Comparison of ENCODE assay signal across 7 cellular contexts in genomic region chr11:205221-206001, GRCh38. TPM values are rescaled to one million over a fixed set of nuclear protein-coding genes. Genes with fewer than 3 reads are reported as not detected.
A peak's percentile ranks its signal among the peaks of the same experiment; 100 is the strongest.
DNase-seq lines count a peak whose midpoint lies in the region; ATAC-seq, FAIRE-seq and TF ChIP-seq lines count a peak whose summit lies in the region.

No MANE protein-coding gene starts in this region.

- no peak overlapping the region for H2AFZ ChIP-seq in keratinocyte (ENCODE audit: control insufficient read depth, low read length)
- no peak overlapping the region for H2AFZ ChIP-seq in smooth muscle cell (ENCODE audit: low read depth)

- peaks cover 20% of the 10 kb centered on the region for H3K4me1 ChIP-seq in keratinocyte (ENCODE audit: control insufficient read depth, extremely low read depth, insufficient read depth, low read length)
- peaks cover 17% of the 10 kb centered on the region for H3K4me1 ChIP-seq in smooth muscle cell (ENCODE audit: low read depth)

- H3K36me3 ChIP-seq in keratinocyte (ENCODE audit: control insufficient read depth in 2 of 2, extremely low read depth in 1 of 2, insufficient read depth in 2 of 2, low read length in 2 of 2) (peaks cover 30 to 39% of the 10 kb centered on the region in 2 experiments), smooth muscle cell (ENCODE audit: low read depth) (no peaks in the 10 kb centered on the region)

- no peaks in the 10 kb centered on the region for H3K9me3 ChIP-seq in keratinocyte (ENCODE audit: control insufficient read depth, low read depth, low read length)
- H3K9me3 ChIP-seq in smooth muscle cell (replicated peaks; ENCODE audit: low read depth): no peaks in the 10 kb centered on the region

- DNase-seq in HFFc6: no peak
- DNase-seq in activated T-cell treated with anti-CD3 and anti-CD28 coated beads, Interleukin-2, amount 50 U/mL, for 72 hours: no peak
- no peak for DNase-seq in keratinocyte (ENCODE audit: low read depth, low spot score)
- DNase-seq in smooth muscle cell (lab: John Stamatoyannopoulos, UW; ENCODE audit: unreplicated experiment): no peak
- DNase-seq in NCI-H1436 (lab: John Stamatoyannopoulos, UW): no peak
- no peak for DNase-seq in NK-92 (lab: John Stamatoyannopoulos, UW; ENCODE audit: unreplicated experiment)

- H3K79me2 ChIP-seq in keratinocyte (ENCODE audit: control insufficient read depth, insufficient read depth, low read length) (peaks cover 57% of the 10 kb centered on the region), smooth muscle cell (ENCODE audit: low read depth) (peaks cover 67% of the 10 kb centered on the region)

- no peaks in the 10 kb centered on the region for H3K27me3 ChIP-seq in keratinocyte (ENCODE audit: control insufficient read depth, extremely low read depth, insufficient read depth, low read length)
- no peaks in the 10 kb centered on the region for H3K27me3 ChIP-seq in smooth muscle cell (ENCODE audit: low read depth)

- H3K9me1 ChIP-seq in keratinocyte (ENCODE audit: control insufficient read depth, extremely low read depth, insufficient read depth, low read length): peaks cover 2% of the 10 kb centered on the region

- H3K27ac Mint-ChIP-seq in HFFc6: peak overlapping the region; percentile 33; the same call in 1 of the 2 replicates
- H3K27ac Mint-ChIP-seq in activated T-cell treated with anti-CD3 and anti-CD28 coated beads, Interleukin-2, amount 50 U/mL, for 72 hours: peak overlapping the region; percentile 22

- H4K20me1 ChIP-seq in keratinocyte (ENCODE audit: control insufficient read depth, extremely low read depth, insufficient read depth, low read length): peaks cover 8% of the 10 kb centered on the region
- H4K20me1 ChIP-seq in smooth muscle cell (ENCODE audit: low read depth): peaks cover 74% of the 10 kb centered on the region

- no peak overlapping the region for H3K27ac ChIP-seq in keratinocyte (ENCODE audit: control insufficient read depth, insufficient read depth, low read length)
- no peak overlapping the region for H3K27ac ChIP-seq in smooth muscle cell (ENCODE audit: low read depth)

- no peak for TF ChIP-seq CTCF in HFFc6 (IDR thresholded peaks at IDR 0.05)
- TF ChIP-seq CTCF in keratinocyte (optimal IDR thresholded peaks at IDR 0.05 in 1 of 3, IDR thresholded peaks at IDR 0.05 in 1 of 3, conservative IDR thresholded peaks at IDR 0.05 in 1 of 3; ENCODE audit: extremely low read depth in 1 of 3, insufficient read depth in 2 of 3, low read length in 3 of 3): no peak
- TF ChIP-seq CTCF in smooth muscle cell (IDR thresholded peaks at IDR 0.05; ENCODE audit: borderline replicate concordance, insufficient read depth, poor library complexity, severe bottlenecking): no peak

- H3K9ac ChIP-seq in keratinocyte (ENCODE audit: control insufficient read depth, extremely low read depth, insufficient read depth, low read length) (peak overlapping the region; percentile 85), smooth muscle cell (ENCODE audit: low read depth) (peak overlapping the region; percentile 95)

- WGBS in smooth muscle cell (ENCODE audit: low lambda C conversion rate): 94% methylated on average over 16 of the region's 16 CpGs

- H3K4me2 ChIP-seq in keratinocyte (ENCODE audit: control insufficient read depth, extremely low read depth, insufficient read depth, low read depth, low read length) (peak overlapping the region; percentile 97), smooth muscle cell (peak overlapping the region; percentile 96)

- peak overlapping the region in 1 of 3 experiments; percentile 90 for H3K4me3 ChIP-seq in keratinocyte (ENCODE audit: control insufficient read depth in 2 of 3, extremely low read depth in 1 of 3, insufficient read depth in 2 of 3, low read depth in 1 of 3, low read length in 3 of 3)
- peak overlapping the region; percentile 94 for H3K4me3 ChIP-seq in smooth muscle cell

- H3K4me3 Mint-ChIP-seq in HFFc6: peak overlapping the region; percentile 100
- peak overlapping the region; percentile 96 for H3K4me3 Mint-ChIP-seq in activated T-cell treated with anti-CD3 and anti-CD28 coated beads, Interleukin-2, amount 50 U/mL, for 72 hours

- peaks cover 8% of the 10 kb centered on the region for H3F3A ChIP-seq in smooth muscle cell (ENCODE audit: low read depth)

- H3K36me3 Mint-ChIP-seq in HFFc6 (ENCODE audit: low read depth): peaks cover 34% of the 10 kb centered on the region
- peaks cover 9 to 13% of the 10 kb centered on the region in 2 donors for H3K36me3 Mint-ChIP-seq in activated T-cell treated with anti-CD3 and anti-CD28 coated beads, Interleukin-2, amount 50 U/mL, for 72 hours (ENCODE audit: insufficient read depth in 2 of 2)

- H3K4me1 Mint-ChIP-seq in HFFc6 (ENCODE audit: low read depth): peaks cover 15% of the 10 kb centered on the region
- H3K4me1 Mint-ChIP-seq in activated T-cell treated with anti-CD3 and anti-CD28 coated beads, Interleukin-2, amount 50 U/mL, for 72 hours (ENCODE audit: low read depth): peaks cover 53% of the 10 kb centered on the region

- peaks cover 11% of the 10 kb centered on the region for H3K27me3 Mint-ChIP-seq in HFFc6 (ENCODE audit: insufficient read depth)
- H3K27me3 Mint-ChIP-seq in activated T-cell treated with anti-CD3 and anti-CD28 coated beads, Interleukin-2, amount 50 U/mL, for 72 hours (ENCODE audit: low read depth): no peaks in the 10 kb centered on the region

- no peaks in the 10 kb centered on the region for H3K9me3 Mint-ChIP-seq in HFFc6
- no peaks in the 10 kb centered on the region for H3K9me3 Mint-ChIP-seq in activated T-cell treated with anti-CD3 and anti-CD28 coated beads, Interleukin-2, amount 50 U/mL, for 72 hours

- dilution Hi-C loops in keratinocyte (cut with MboI; ENCODE audit: extremely low pct_ligation_motif_present, low sequenced_read_pairs): no loop called here

- FAIRE-seq in keratinocyte (lab: Jason Lieb, UNC): no peak

- ATAC-seq in activated T-cell treated with anti-CD3 and anti-CD28 coated beads, Interleukin-2, amount 50 U/mL, for 72 hours (replicated peaks in 1 of 2): no peak
- no peak for ATAC-seq in GM19035 (IDR thresholded peaks at IDR 0.05; ENCODE audit: unreplicated experiment)

RNA-seq across cellular contexts. Expression of gene BET1L, which starts 1.8 kb away (rescaled TPM):
- total RNA-seq in HFFc6 (2021; fragmentation: NEBNext Ultra II Directional; extraction: Animal tissue kit (Norgen Biotek cat#: 25700)): 10 to 100 TPM; 63.5 to 76.9 (median 67.2) TPM
- 10 to 100 TPM; 64.6 to 76.8 TPM for total RNA-seq in activated T-cell treated with anti-CD3 and anti-CD28 coated beads, Interleukin-2, amount 50 U/mL, for 72 hours
- polyA plus RNA-seq in keratinocyte: 27.0 to 44.8 TPM (median 36.6 TPM) in 3 replicates
- 21.8 TPM for polyA plus RNA-seq in keratinocyte (2011; ENCODE audit: low read depth)
- 36.2 and 40.9 TPM in 2 replicates for polyA plus RNA-seq in keratinocyte (2011; cell fraction: cytosol; rRNA removed)
- 45.5 and 54.8 TPM in 2 replicates for polyA plus RNA-seq in keratinocyte (2011; cell fraction: nucleus; rRNA removed)
- polyA plus RNA-seq in keratinocyte (2012; ENCODE audit: low replicate concordance): 21.0 and 26.0 TPM in 2 replicates
- 34.3 to 70.7 TPM (median 42.7 TPM) in 3 replicates for polyA minus RNA-seq in keratinocyte
- polyA minus RNA-seq in keratinocyte (2011; cell fraction: cytosol; rRNA and poly(A)+ RNA removed): 23.6 TPM
- 12.5 and 22.6 TPM in 2 replicates for polyA minus RNA-seq in keratinocyte (2011; cell fraction: nucleus; rRNA and poly(A)+ RNA removed)
- total RNA-seq in smooth muscle cell: 31.3 and 40.5 TPM in 2 replicates
- 92.5 and 97.4 TPM in 2 replicates for polyA plus RNA-seq in smooth muscle cell

RNA-seq across cellular contexts. Expression of gene RIC8A, which starts 2.1 kb away (rescaled TPM):
- total RNA-seq in HFFc6 (2021; fragmentation: NEBNext Ultra II Directional; extraction: Animal tissue kit (Norgen Biotek cat#: 25700)): 100 to 1,000 TPM; 163 to 194 (median 164) TPM
- 100 to 1,000 TPM; 118 to 134 TPM for total RNA-seq in activated T-cell treated with anti-CD3 and anti-CD28 coated beads, Interleukin-2, amount 50 U/mL, for 72 hours
- polyA plus RNA-seq in keratinocyte (120 to 196 TPM (median 129 TPM) in 3 replicates), smooth muscle cell (120 and 121 TPM in 2 replicates)
- 16.1 TPM for polyA plus RNA-seq in keratinocyte (2011; ENCODE audit: low read depth)
- polyA plus RNA-seq in keratinocyte (2011; cell fraction: cytosol; rRNA removed): 130 and 138 TPM in 2 replicates
- 218 and 272 TPM in 2 replicates for polyA plus RNA-seq in keratinocyte (2011; cell fraction: nucleus; rRNA removed)
- 72.8 and 112 TPM in 2 replicates for polyA plus RNA-seq in keratinocyte (2012; ENCODE audit: low replicate concordance)
- 179 to 492 TPM (median 229 TPM) in 3 replicates for polyA minus RNA-seq in keratinocyte
- 194 TPM for polyA minus RNA-seq in keratinocyte (2011; cell fraction: cytosol; rRNA and poly(A)+ RNA removed)
- polyA minus RNA-seq in keratinocyte (2011; cell fraction: nucleus; rRNA and poly(A)+ RNA removed): 132 and 151 TPM in 2 replicates
- 71.2 and 118 TPM in 2 replicates for total RNA-seq in smooth muscle cell

RNA-seq across cellular contexts. Expression of gene SCGB1C1, which starts 12.5 kb away (rescaled TPM):
- not detected for total RNA-seq in HFFc6 (2021; fragmentation: NEBNext Ultra II Directional; extraction: Animal tissue kit (Norgen Biotek cat#: 25700))
- not detected for total RNA-seq in activated T-cell treated with anti-CD3 and anti-CD28 coated beads, Interleukin-2, amount 50 U/mL, for 72 hours
- polyA plus RNA-seq in keratinocyte: not detected in 3 replicates
- polyA plus RNA-seq in keratinocyte (2011; ENCODE audit: low read depth): not detected
- not detected in 2 replicates for polyA plus RNA-seq in keratinocyte (2011; cell fraction: cytosol; rRNA removed)
- polyA plus RNA-seq in keratinocyte (2011; cell fraction: nucleus; rRNA removed): not detected in 2 replicates
- not detected in 2 replicates for polyA plus RNA-seq in keratinocyte (2012; ENCODE audit: low replicate concordance)
- polyA minus RNA-seq in keratinocyte: not detected in 3 replicates
- polyA minus RNA-seq in keratinocyte (2011; cell fraction: cytosol; rRNA and poly(A)+ RNA removed): not detected
- not detected in 2 replicates for polyA minus RNA-seq in keratinocyte (2011; cell fraction: nucleus; rRNA and poly(A)+ RNA removed)
- not detected in 2 replicates for total RNA-seq in smooth muscle cell
- not detected in 2 replicates for polyA plus RNA-seq in smooth muscle cell

RNA-seq across cellular contexts. Expression of gene SIRT3, which starts 30.7 kb away (rescaled TPM):
- 10 to 100 TPM in 4 of 6 experiments, 1 to 10 TPM in 2; 8.0 to 10.9 (median 10.2) TPM for total RNA-seq in HFFc6 (2021; fragmentation: NEBNext Ultra II Directional; extraction: Animal tissue kit (Norgen Biotek cat#: 25700))
- 10 to 100 TPM; 36.5 to 39.0 TPM for total RNA-seq in activated T-cell treated with anti-CD3 and anti-CD28 coated beads, Interleukin-2, amount 50 U/mL, for 72 hours
- polyA plus RNA-seq in keratinocyte: 11.2 to 13.7 TPM (median 12.6 TPM) in 3 replicates
- 6.5 TPM for polyA plus RNA-seq in keratinocyte (2011; ENCODE audit: low read depth)
- 6.5 and 10.6 TPM in 2 replicates for polyA plus RNA-seq in keratinocyte (2011; cell fraction: cytosol; rRNA removed)
- 45.5 and 45.7 TPM in 2 replicates for polyA plus RNA-seq in keratinocyte (2011; cell fraction: nucleus; rRNA removed)
- 10.8 and 13.8 TPM in 2 replicates for polyA plus RNA-seq in keratinocyte (2012; ENCODE audit: low replicate concordance)
- polyA minus RNA-seq in keratinocyte: 9.1 to 15.1 TPM (median 13.0 TPM) in 3 replicates
- polyA minus RNA-seq in keratinocyte (2011; cell fraction: cytosol; rRNA and poly(A)+ RNA removed): 7.1 TPM
- 7.7 and 10.3 TPM in 2 replicates for polyA minus RNA-seq in keratinocyte (2011; cell fraction: nucleus; rRNA and poly(A)+ RNA removed)
- 10.8 and 13.0 TPM in 2 replicates for total RNA-seq in smooth muscle cell
- polyA plus RNA-seq in smooth muscle cell: 19.8 and 22.6 TPM in 2 replicates

RNA-seq across cellular contexts. Expression of gene PSMD13, which starts 31.4 kb away (rescaled TPM):
- 100 to 1,000 TPM; 167 to 180 (median 172) TPM for total RNA-seq in HFFc6 (2021; fragmentation: NEBNext Ultra II Directional; extraction: Animal tissue kit (Norgen Biotek cat#: 25700))
- 100 to 1,000 TPM; 133 to 174 TPM for total RNA-seq in activated T-cell treated with anti-CD3 and anti-CD28 coated beads, Interleukin-2, amount 50 U/mL, for 72 hours
- polyA plus RNA-seq in keratinocyte (165 to 221 TPM (median 184 TPM) in 3 replicates), smooth muscle cell (173 and 200 TPM in 2 replicates)
- polyA plus RNA-seq in keratinocyte (2011; ENCODE audit: low read depth): 121 TPM
- 141 and 146 TPM in 2 replicates for polyA plus RNA-seq in keratinocyte (2011; cell fraction: cytosol; rRNA removed)
- polyA plus RNA-seq in keratinocyte (2011; cell fraction: nucleus; rRNA removed): 134 and 140 TPM in 2 replicates
- polyA plus RNA-seq in keratinocyte (2012; ENCODE audit: low replicate concordance): 110 and 192 TPM in 2 replicates
- 84.0 to 98.0 TPM (median 92.6 TPM) in 3 replicates for polyA minus RNA-seq in keratinocyte
- 78.8 TPM for polyA minus RNA-seq in keratinocyte (2011; cell fraction: cytosol; rRNA and poly(A)+ RNA removed)
- 49.9 and 56.8 TPM in 2 replicates for polyA minus RNA-seq in keratinocyte (2011; cell fraction: nucleus; rRNA and poly(A)+ RNA removed)
- total RNA-seq in smooth muscle cell: 77.4 and 79.2 TPM in 2 replicates
